Comparison of ENCODE assay signal across 1 cellular context in genomic region chr3:57169872-57170623, GRCh38.
TF ChIP-seq lines count a peak whose summit lies in the region.

No MANE protein-coding gene starts in this region.

TF ChIP-seq in SK-N-SH, 30 proteins besides CTCF, POLR2A, EP300 and RAD21:
- no peak for TF ChIP-seq IRF3 (IDR thresholded peaks at IDR 0.05; ENCODE audit: low read depth, low read length)
- 0 out of 2 replicates have a peak, but pooled peaks have one; percentile 8 for TF ChIP-seq ELF1 (IDR thresholded peaks at IDR 0.05)
- TF ChIP-seq NRF1 (IDR thresholded peaks at IDR 0.05; ENCODE audit: low read depth, low read length) = 0 out of 2 replicates have a peak, but pooled peaks have one; percentile 4
- no peak for TF ChIP-seq TAF1 (IDR thresholded peaks at IDR 0.05; ENCODE audit: borderline replicate concordance, low read depth, low read length)
- TF ChIP-seq SMC3 (IDR thresholded peaks at IDR 0.05; ENCODE audit: low read depth, low read length) = peak; percentile 64
- TF ChIP-seq USF1 (IDR thresholded peaks at IDR 0.05; ENCODE audit: borderline replicate concordance, low read depth) = no peak
- no peak for TF ChIP-seq JUND (IDR thresholded peaks at IDR 0.05)
